In the genomic region with DNA sequence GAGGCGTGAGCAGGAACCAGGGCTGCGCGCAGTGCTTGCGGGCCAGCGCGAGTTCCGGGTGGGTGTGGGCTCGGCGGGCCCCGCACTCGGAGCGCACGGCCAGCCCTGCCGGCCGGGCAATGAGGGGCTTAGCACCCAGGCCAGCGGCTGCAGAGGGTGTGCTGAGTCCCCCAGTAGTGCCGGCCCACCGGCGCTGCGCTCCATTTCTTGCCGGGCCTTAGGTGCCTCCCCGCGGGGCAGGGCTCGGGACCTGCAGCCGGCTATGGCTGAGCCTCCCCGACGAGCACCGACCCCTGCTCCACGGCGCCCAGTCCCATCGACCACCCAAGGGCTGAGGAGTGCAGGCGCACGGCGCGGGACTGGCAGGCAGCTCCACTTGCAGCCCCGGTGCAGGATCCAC, we compare ENCODE assay signal across 6 cellular contexts. TPM values are rescaled to one million over a fixed set of nuclear protein-coding genes. Genes with fewer than 3 reads are reported as not detected.
"Had no signal": no experiment of that assay in that cellular context is flagged by ENCODE, and none has a peak within 500 bp of the region (broad histone marks: within the 10 kb centered on the region; RNA-seq: fewer than 3 reads in every experiment).

No MANE protein-coding gene starts in this region.

RNA-seq across cellular contexts. Expression of a gene that starts 44.9 kb away (rescaled TPM):
- total RNA-seq: GM23248, GM23338, H1, H4, H7, H9 had no signal
- polyA plus RNA-seq: GM23338, H1 had no signal
